Comparison of ENCODE assay signal across 14 cellular contexts in genomic region chr1:156587927-156588326, GRCh38. TPM values are rescaled to one million over a fixed set of nuclear protein-coding genes. Genes with fewer than 3 reads are reported as not detected.
"Had no signal": no experiment of that assay in that cellular context is flagged by ENCODE, and none has a peak within 500 bp of the region (broad histone marks: within the 10 kb centered on the region; RNA-seq: fewer than 3 reads in every experiment).

No MANE protein-coding gene starts in this region.

RNA-seq across cellular contexts. Expression of gene TTC24, which starts 8.4 kb away (rescaled TPM):
- total RNA-seq: adrenal gland, astrocyte, body of pancreas, breast epithelium, cardiac septum, cerebellum had no signal
- polyA plus RNA-seq: aorta had no signal

RNA-seq across cellular contexts. Expression of gene HAPLN2, which starts 31.3 kb away (rescaled TPM):
- total RNA-seq: activated B cell treated with CpG ODN at 0.5 μM for 24 hours; activated CD4-positive, alpha-beta T cell treated with anti-CD3 and anti-CD28 coated beads, Interleukin-2, amount 10 ng/mL, durations not matched to agents 24 days and 14 days; activated CD8-positive, alpha-beta memory T cell treated with anti-CD3 and anti-CD28 coated beads for 36 hours; activated CD8-positive, alpha-beta T cell treated with anti-CD3 and anti-CD28 coated beads for 36 hours; activated naive CD8-positive, alpha-beta T cell treated with anti-CD3 and anti-CD28 coated beads for 36 hours; activated T-cell treated with anti-CD3 and anti-CD28 coated beads, Interleukin-2, amount 50 U/mL, for 4 hours; activated T-helper 1 cell treated with anti-CD3 and anti-CD28 coated beads, Interleukin-12 subunit alpha, Interleukin-12 subunit beta, Interleukin-2, Interleukin-4 antibody, amounts not matched to agents 30 ng/mL and 10 ng/mL and 1 ng/mL, durations not matched to agents 14 hours and 24 hours and 36 hours; astrocyte; body of pancreas; breast epithelium had no signal
